ENCODE assay signal across 8 cellular contexts in genomic region chr6:139376054-139376355, GRCh38. TPM values are rescaled to one million over a fixed set of nuclear protein-coding genes. Genes with fewer than 3 reads are reported as not detected.
DNase-seq lines count a peak whose midpoint lies in the region; TF ChIP-seq lines count a peak whose summit lies in the region.

No MANE protein-coding gene starts in this region.

- peaks cover 28% of the 10 kb centered on the region for H3K79me2 ChIP-seq in OCI-LY3 (ENCODE audit: low read length)

- peaks cover 11% of the 10 kb centered on the region for H3K36me3 ChIP-seq in OCI-LY3 (replicated peaks; ENCODE audit: low read depth, low read length)
- H3K36me3 ChIP-seq in muscle layer of colon (ENCODE audit: insufficient read depth, low read length): peaks cover 17% of the 10 kb centered on the region

- H3K27ac ChIP-seq in OCI-LY3 (ENCODE audit: low read length) (peak overlapping the region; percentile 98), coronary artery (peak overlapping the region; percentile 88 to 96), muscle layer of colon (ENCODE audit: low read depth, low read length) (peak overlapping the region; percentile 99)

- H3K4me3 ChIP-seq in OCI-LY3 (ENCODE audit: low read length): peak overlapping the region; percentile 99
- peak overlapping the region; percentile 86 for H3K4me3 ChIP-seq in coronary artery
- H3K4me3 ChIP-seq in muscle layer of colon (ENCODE audit: low read depth in 1 of 2, low read length in 2 of 2): peak overlapping the region; percentile 90 to 97

- DNase-seq in EH (ENCODE audit: low read depth) (peak; percentile 70), coronary artery (ENCODE audit: low spot score) (no peak), foreskin melanocyte (no peak), hippocampal formation (lab: John Stamatoyannopoulos, UW) (no peak), SK-N-DZ (ENCODE audit: low spot score) (no peak)
- DNase-seq in effector CD4-positive, alpha-beta T cell: no peak

- no peaks in the 10 kb centered on the region for H3K27me3 ChIP-seq in OCI-LY3 (ENCODE audit: low read depth, low read length)
- no peaks in the 10 kb centered on the region for H3K27me3 ChIP-seq in muscle layer of colon (ENCODE audit: control insufficient read depth in 1 of 2, insufficient read depth in 2 of 2, low read length in 2 of 2)

- H3K9me3 ChIP-seq in OCI-LY3 (ENCODE audit: insufficient read depth, low read length): no peaks in the 10 kb centered on the region
- H3K9me3 ChIP-seq in muscle layer of colon (ENCODE audit: low read length): no peaks in the 10 kb centered on the region

- peak overlapping the region; percentile 98 for H3K9ac ChIP-seq in OCI-LY3 (ENCODE audit: low read length)
- H3K9ac ChIP-seq in muscle layer of colon (ENCODE audit: low read length): peak overlapping the region; percentile 81

- no peaks in the 10 kb centered on the region; the same call in 1 of the 2 replicates for H4K20me1 ChIP-seq in OCI-LY3 (ENCODE audit: insufficient read depth, low read length)

- H3K4me1 ChIP-seq in OCI-LY3 (ENCODE audit: low read length) (peaks cover 14% of the 10 kb centered on the region), muscle layer of colon (ENCODE audit: insufficient read depth, low read length) (peaks cover 21% of the 10 kb centered on the region)

- H3K4me2 ChIP-seq in OCI-LY3 (ENCODE audit: low read length): peak overlapping the region; percentile 95

- peak overlapping the region; percentile 82 for H2AFZ ChIP-seq in OCI-LY3 (ENCODE audit: low read depth, low read length)

- no peak for TF ChIP-seq CTCF in OCI-LY3 (IDR thresholded peaks at IDR 0.05; ENCODE audit: low read depth, low read length)
- no peak for TF ChIP-seq CTCF in coronary artery (IDR thresholded peaks at IDR 0.05)

RNA-seq across cellular contexts. Expression of gene CITED2, which starts 1.6 kb away (rescaled TPM):
- 23.8 and 28.0 TPM in 2 replicates for polyA plus RNA-seq in SK-N-DZ (2014; cell fraction: cytosol; rRNA removed)
- polyA plus RNA-seq in SK-N-DZ (2014; cell fraction: nucleus; rRNA removed): 11.1 and 19.5 TPM in 2 replicates
